1 cellular context compared by ENCODE assay signal in genomic region chr2:40592223-40592622, GRCh38.
TF ChIP-seq lines count a peak whose summit lies in the region.

No MANE protein-coding gene starts in this region.

TF ChIP-seq in HepG2, 621 proteins besides CTCF, POLR2A, EP300 and RAD21 (continued from another document):
- no peak for TF ChIP-seq BCL3 (CRISPR knock-in tag; IDR thresholded peaks at IDR 0.05)
- TF ChIP-seq GMEB2 (CRISPR knock-in tag; IDR thresholded peaks at IDR 0.05; ENCODE audit: low read depth): no peak
- no peak for TF ChIP-seq ZNF747 (CRISPR knock-in tag; IDR thresholded peaks at IDR 0.05; ENCODE audit: borderline replicate concordance)
- TF ChIP-seq ZNF235 (CRISPR knock-in tag; IDR thresholded peaks at IDR 0.05; ENCODE audit: borderline replicate concordance): no peak
- TF ChIP-seq ZMYM3 (CRISPR knock-in tag; IDR thresholded peaks at IDR 0.05): no peak
- no peak for TF ChIP-seq ZNF674 (CRISPR knock-in tag; IDR thresholded peaks at IDR 0.05; ENCODE audit: low read depth)
- no peak for TF ChIP-seq TSC22D2 (CRISPR knock-in tag; IDR thresholded peaks at IDR 0.05; ENCODE audit: borderline replicate concordance)
TF ChIP-seq in HepG2: peak in this region for 0.
